8 cellular contexts compared by ENCODE assay signal in genomic region chrX:23667239-23668177, GRCh38. TPM values are rescaled to one million over a fixed set of nuclear protein-coding genes. Genes with fewer than 3 reads are reported as not detected.
DNase-seq lines count a peak whose midpoint lies in the region; ATAC-seq, FAIRE-seq and TF ChIP-seq lines count a peak whose summit lies in the region.

Gene PRDX4 (plus strand): TSS chrX:23667493. CDS start chrX:23667571, 78 bp downstream.

- no peaks in the 10 kb centered on the region for H3K9me1 ChIP-seq in keratinocyte (ENCODE audit: control insufficient read depth, extremely low read depth, insufficient read depth, low read length)

- no peaks in the 10 kb centered on the region for H4K20me1 ChIP-seq in keratinocyte (ENCODE audit: control insufficient read depth, extremely low read depth, insufficient read depth, low read length)

- peak within 1 kb of the TSS; percentile 86 for H3K4me3 Mint-ChIP-seq in central memory CD8-positive, alpha-beta T cell

- ATAC-seq in GM18907 (IDR thresholded peaks at IDR 0.05; ENCODE audit: unreplicated experiment) (peak; percentile 67), HG03139 (IDR thresholded peaks at IDR 0.05; ENCODE audit: unreplicated experiment) (peak; percentile 50)
- ATAC-seq in central memory CD8-positive, alpha-beta T cell (replicated peaks; ENCODE audit: extremely low read depth, poor library complexity, severe bottlenecking) = peak; percentile 83

- H3K4me3 ChIP-seq in AG04450 (ENCODE audit: low read depth, low read length) (peak within 1 kb of the TSS; percentile 79), keratinocyte (ENCODE audit: control insufficient read depth in 2 of 3, extremely low read depth in 1 of 3, insufficient read depth in 2 of 3, low read depth in 1 of 3, low read length in 3 of 3) (peak within 1 kb of the TSS; percentile 55 to 74 (median 57))

- DNase-seq in AG04450 (ENCODE audit: low read depth, low spot score) (peak; percentile 59), NCI-H226 (peak; percentile 50), keratinocyte (ENCODE audit: low read depth, low spot score) (no peak)
- DNase-seq in activated CD4-positive, CD25-positive, alpha-beta regulatory T cell (lab: John Stamatoyannopoulos, UW) = peak; percentile 49 to 55 (median 55)
- peak; percentile 19 to 29 for DNase-seq in central memory CD8-positive, alpha-beta T cell (ENCODE audit: low spot score in 2 of 2)
- peak; percentile 53 to 70 (median 66) for DNase-seq in stimulated activated CD4-positive, alpha-beta T cell treated with anti-CD3 and anti-CD28 coated beads, Interleukin-12 subunit alpha, Interleukin-12 subunit beta, amount 100 ng/mL, for 48 hours (ENCODE audit: low read depth in 2 of 3, low spot score in 1 of 3)

- CTCF ChIA-PET in AG04450 (lab: Charles Lee) = interaction anchor here (1.0 kb wide), 1 partner anchor 1682 kb away, joined by 5 read pairs; no protein-coding TSS in a partner anchor

- POLR2A ChIA-PET in AG04450 (lab: Yijun Ruan, JAX) = no interaction called here

- H3K4me2 ChIP-seq in keratinocyte (ENCODE audit: control insufficient read depth, extremely low read depth, insufficient read depth, low read depth, low read length) = peak within 1 kb of the TSS; percentile 87

- H3K9me3 ChIP-seq in AG04450 (ENCODE audit: control insufficient read depth, insufficient read depth, low read length) = no peaks in the 10 kb centered on the region; the same call in 1 of the 2 replicates
- H3K9me3 ChIP-seq in keratinocyte (ENCODE audit: control insufficient read depth, low read depth, low read length) = no peaks in the 10 kb centered on the region

- H3K79me2 ChIP-seq in keratinocyte (ENCODE audit: control insufficient read depth, insufficient read depth, low read length) = peaks cover 11% of the 10 kb centered on the region

- no peaks in the 10 kb centered on the region for H3K27me3 ChIP-seq in AG04450 (ENCODE audit: control insufficient read depth, insufficient read depth, low read length)
- H3K27me3 ChIP-seq in keratinocyte (ENCODE audit: control insufficient read depth, extremely low read depth, insufficient read depth, low read length) = no peaks in the 10 kb centered on the region

- TF ChIP-seq CTCF in AG04450 (IDR thresholded peaks at IDR 0.05; ENCODE audit: low read depth, low read length) (no peak), keratinocyte (optimal IDR thresholded peaks at IDR 0.05 in 1 of 3, IDR thresholded peaks at IDR 0.05 in 1 of 3, conservative IDR thresholded peaks at IDR 0.05 in 1 of 3; ENCODE audit: extremely low read depth in 1 of 3, insufficient read depth in 2 of 3, low read length in 3 of 3) (peak in 1 of 3 experiments; percentile 3)

- H3K36me3 ChIP-seq in keratinocyte (ENCODE audit: control insufficient read depth in 2 of 2, extremely low read depth in 1 of 2, insufficient read depth in 2 of 2, low read length in 2 of 2) = no peaks in the 10 kb centered on the region

- H3K27ac ChIP-seq in AG04450 (ENCODE audit: low read depth, low read length) (peak within 1 kb of the TSS; percentile 39), keratinocyte (ENCODE audit: control insufficient read depth, insufficient read depth, low read length) (peak within 1 kb of the TSS; percentile 64)

- peaks cover 18% of the 10 kb centered on the region for H3K4me1 Mint-ChIP-seq in central memory CD8-positive, alpha-beta T cell

- peak within 1 kb of the TSS; percentile 77 for H3K27ac Mint-ChIP-seq in central memory CD8-positive, alpha-beta T cell (ENCODE audit: low read depth)

- H3K36me3 Mint-ChIP-seq in central memory CD8-positive, alpha-beta T cell (ENCODE audit: insufficient read depth) = peaks cover 9% of the 10 kb centered on the region

- peaks cover 3% of the 10 kb centered on the region for H3K4me1 ChIP-seq in keratinocyte (ENCODE audit: control insufficient read depth, extremely low read depth, insufficient read depth, low read length)

- dilution Hi-C loops in keratinocyte (cut with MboI; ENCODE audit: extremely low pct_ligation_motif_present, low sequenced_read_pairs) = no loop called here

- peak within 1 kb of the TSS; percentile 80 for H2AFZ ChIP-seq in keratinocyte (ENCODE audit: control insufficient read depth, low read length)

- no peaks in the 10 kb centered on the region for H3K9me3 Mint-ChIP-seq in central memory CD8-positive, alpha-beta T cell

- peak; percentile 13 for FAIRE-seq in keratinocyte (lab: Jason Lieb, UNC)

- H3K27me3 Mint-ChIP-seq in central memory CD8-positive, alpha-beta T cell = no peaks in the 10 kb centered on the region

- H3K9ac ChIP-seq in keratinocyte (ENCODE audit: control insufficient read depth, extremely low read depth, insufficient read depth, low read length) = peak within 1 kb of the TSS; percentile 85

RNA-seq across cellular contexts. Expression of gene PRDX4, which starts in this region (rescaled TPM):
- 278 and 345 TPM in 2 replicates for polyA plus RNA-seq in AG04450 (2011; rRNA removed)
- 35.3 and 59.6 TPM in 2 replicates for polyA minus RNA-seq in AG04450 (2011; rRNA and poly(A)+ RNA removed)
- polyA plus RNA-seq in keratinocyte = 72.7 to 101 TPM (median 75.6 TPM) in 3 replicates
- 39.4 TPM for polyA plus RNA-seq in keratinocyte (2011; ENCODE audit: low read depth)
- polyA plus RNA-seq in keratinocyte (2011; cell fraction: cytosol; rRNA removed) = 63.8 and 111 TPM in 2 replicates
- 63.7 and 66.4 TPM in 2 replicates for polyA plus RNA-seq in keratinocyte (2011; cell fraction: nucleus; rRNA removed)
- polyA plus RNA-seq in keratinocyte (2012; ENCODE audit: low replicate concordance) = 72.5 and 77.6 TPM in 2 replicates
- 14.2 to 55.7 TPM (median 31.2 TPM) in 3 replicates for polyA minus RNA-seq in keratinocyte
- 66.4 TPM for polyA minus RNA-seq in keratinocyte (2011; cell fraction: cytosol; rRNA and poly(A)+ RNA removed)
- 26.3 and 31.3 TPM in 2 replicates for polyA minus RNA-seq in keratinocyte (2011; cell fraction: nucleus; rRNA and poly(A)+ RNA removed)
